8 cellular contexts compared by ENCODE assay signal in the genomic region with DNA sequence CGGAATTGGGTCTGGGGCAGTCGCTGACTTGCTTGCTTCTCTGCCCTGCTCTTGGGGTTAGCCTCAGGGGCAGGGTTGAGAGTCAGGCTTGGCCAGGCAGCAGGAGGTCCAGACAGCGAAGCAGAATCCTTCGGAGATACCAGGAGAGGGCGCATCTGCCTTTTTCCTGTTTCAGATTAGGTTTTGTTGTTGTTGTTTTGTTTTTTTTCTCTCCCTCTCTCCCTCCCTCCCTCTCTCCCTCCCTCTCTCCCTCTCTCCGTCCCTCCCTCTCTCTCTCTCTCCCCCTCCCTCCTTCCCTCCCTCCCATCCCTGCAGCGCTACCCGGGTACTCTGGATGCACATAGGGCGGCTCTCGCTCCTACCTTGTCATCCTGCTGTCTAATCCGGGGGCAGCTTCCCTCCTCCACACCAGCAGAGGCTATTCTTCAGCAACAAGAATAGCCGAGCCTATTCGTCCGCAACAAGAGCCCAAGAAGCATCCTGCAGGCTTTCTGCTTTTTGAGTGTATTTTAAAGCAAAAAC. TPM values are rescaled to one million over a fixed set of nuclear protein-coding genes. Genes with fewer than 3 reads are reported as not detected.
DNase-seq lines count a peak whose midpoint lies in the region; ATAC-seq and TF ChIP-seq lines count a peak whose summit lies in the region.

No MANE protein-coding gene starts in this region.

- BruUV-seq in Caco-2 (replicated peaks; lab: Mats Ljungman, UMichigan), result no TSS peak

- TF ChIP-seq POLR2A in upper lobe of left lung (IDR thresholded peaks at IDR 0.05), result no peak

- TF ChIP-seq CTCF in Caco-2 (IDR thresholded peaks at IDR 0.05; ENCODE audit: insufficient read depth in 1 of 2, low read depth in 1 of 2, low read length in 1 of 2, severe bottlenecking in 1 of 2, unreplicated experiment in 1 of 2) (peak; percentile 35 to 75), upper lobe of left lung (IDR thresholded peaks at IDR 0.05) (no peak)

- H3K36me3 Mint-ChIP-seq in Caco-2 (ENCODE audit: insufficient read depth, unreplicated experiment), result peaks cover 16% of the 10 kb centered on the region
- H3K36me3 Mint-ChIP-seq in natural killer cell treated with Interleukin-12 subunit alpha and Interleukin-12 subunit beta and Interleukin-15 and Interleukin-18, amount 100 ng/mL, for 72 hours, result no peaks in the 10 kb centered on the region

- CTCF ChIA-PET in Caco-2 (lab: Charles Lee), result interaction anchor here (0.5 to 1.6 kb wide), 9 partner anchors 9 to 436 kb away, joined by 4 to 24 read pairs (median 6); partner anchors contain the start of gene MCM10

- H3K4me3 ChIP-seq in Caco-2 (ENCODE audit: low read depth, low read length) (peak overlapping the region; percentile 93), upper lobe of left lung (peak overlapping the region; percentile 80 to 99 (median 87))

- H3K4me3 Mint-ChIP-seq in Caco-2 (ENCODE audit: unreplicated experiment), result peak overlapping the region; percentile 74
- H3K4me3 Mint-ChIP-seq in natural killer cell treated with Interleukin-12 subunit alpha and Interleukin-12 subunit beta and Interleukin-15 and Interleukin-18, amount 100 ng/mL, for 72 hours, result peak overlapping the region; percentile 88

- no peak for TF ChIP-seq EP300 in upper lobe of left lung (IDR thresholded peaks at IDR 0.05)

- peak; percentile 24 for ATAC-seq in GM19452 (IDR thresholded peaks at IDR 0.05; ENCODE audit: unreplicated experiment)
- peak; percentile 23 for ATAC-seq in HG03520 (IDR thresholded peaks at IDR 0.05; ENCODE audit: unreplicated experiment)
- ATAC-seq in natural killer cell treated with Interleukin-12 subunit alpha and Interleukin-12 subunit beta and Interleukin-15 and Interleukin-18, amount 100 ng/mL, for 72 hours, result peak; percentile 44 to 57
- ATAC-seq in upper lobe of left lung (ENCODE audit: low FRiP score in 2 of 2), result peak; percentile 58 to 67

- WGBS in upper lobe of left lung, 2 donors, result 3 to 5% methylated on average over 14 of the region's 14 CpGs

- H3K4me1 ChIP-seq in Caco-2, result peaks cover 11% of the 10 kb centered on the region; the same call in 1 of the 2 replicates
- peaks cover 4 to 29% (median 22%) of the 10 kb centered on the region in 4 donors for H3K4me1 ChIP-seq in upper lobe of left lung

- H3K27me3 ChIP-seq in Caco-2 (replicated peaks; ENCODE audit: control insufficient read depth, insufficient read depth, low read length) (no peaks in the 10 kb centered on the region), upper lobe of left lung (no peaks in the 10 kb centered on the region)

- peak overlapping the region; percentile 48 for H3K27ac Mint-ChIP-seq in Caco-2 (ENCODE audit: unreplicated experiment)
- peak overlapping the region; percentile 81 to 83 for H3K27ac Mint-ChIP-seq in natural killer cell treated with Interleukin-12 subunit alpha and Interleukin-12 subunit beta and Interleukin-15 and Interleukin-18, amount 100 ng/mL, for 72 hours

- no peaks in the 10 kb centered on the region for H3K36me3 ChIP-seq in Caco-2 (ENCODE audit: control insufficient read depth, insufficient read depth, low read length)
- no peaks in the 10 kb centered on the region for H3K36me3 ChIP-seq in upper lobe of left lung

- peak overlapping the region; percentile 92 to 97 (median 96) for H3K27ac ChIP-seq in upper lobe of left lung

- no peaks in the 10 kb centered on the region for H3K9me3 Mint-ChIP-seq in Caco-2 (ENCODE audit: unreplicated experiment)
- H3K9me3 Mint-ChIP-seq in natural killer cell treated with Interleukin-12 subunit alpha and Interleukin-12 subunit beta and Interleukin-15 and Interleukin-18, amount 100 ng/mL, for 72 hours, result no peaks in the 10 kb centered on the region

- H3K27me3 Mint-ChIP-seq in Caco-2 (ENCODE audit: insufficient read depth, unreplicated experiment), result no peaks in the 10 kb centered on the region
- H3K27me3 Mint-ChIP-seq in natural killer cell treated with Interleukin-12 subunit alpha and Interleukin-12 subunit beta and Interleukin-15 and Interleukin-18, amount 100 ng/mL, for 72 hours, result no peaks in the 10 kb centered on the region

- POLR2A ChIA-PET in Caco-2 (lab: Charles Lee), result interaction anchor here (0.6 to 0.9 kb wide), 3 partner anchors 9 to 1121 kb away, joined by 3 to 5 read pairs (median 3); no protein-coding TSS in a partner anchor

- H3K9me3 ChIP-seq in Caco-2 (no peaks in the 10 kb centered on the region), upper lobe of left lung (no peaks in the 10 kb centered on the region)

- intact Hi-C loops in Caco-2 (cut with micrococcal nuclease; ENCODE audit: unreplicated experiment), result loop anchor here (1.0 kb wide), 3 partner anchors 8 to 197 kb away; partner anchors contain the start of gene MCM10

- peak; percentile 76 for DNase-seq in Caco-2
- DNase-seq in NOMO-1 treated with dmso at 0.1 percent for 144 hours (lab: John Stamatoyannopoulos, UW; ENCODE audit: unreplicated experiment), result peak; percentile 6
- DNase-seq in activated T-helper 9 cell treated with anti-CD3 and anti-CD28 coated beads, Interleukin-2, amount 50 U/mL, for 16 hours (ENCODE audit: low read depth), result peak; percentile 15
- DNase-seq in fibroblast of the conjunctiva (ENCODE audit: low read depth), result peak; percentile 63
- DNase-seq in natural killer cell treated with Interleukin-12 subunit alpha and Interleukin-12 subunit beta and Interleukin-15 and Interleukin-18, amount 100 ng/mL, for 72 hours (ENCODE audit: low spot score), result no peak
- DNase-seq in upper lobe of left lung, result peak in 1 of 2 donors; percentile 30

- H3K4me1 Mint-ChIP-seq in Caco-2 (ENCODE audit: low read depth, unreplicated experiment), result peaks cover 22% of the 10 kb centered on the region
- peaks cover 28 to 31% of the 10 kb centered on the region in 2 donors for H3K4me1 Mint-ChIP-seq in natural killer cell treated with Interleukin-12 subunit alpha and Interleukin-12 subunit beta and Interleukin-15 and Interleukin-18, amount 100 ng/mL, for 72 hours (ENCODE audit: low read depth in 2 of 2)

RNA-seq across cellular contexts. Expression of gene OPTN, which starts 0.8 kb away (rescaled TPM):
- total RNA-seq in Caco-2 (2022) (59.6 and 70.9 TPM in 2 replicates), upper lobe of left lung (10 to 100 TPM; 35.3 to 60.1 (median 52.2) TPM)
- 10 to 100 TPM; 56.1 to 89.6 TPM for total RNA-seq in natural killer cell treated with Interleukin-12 subunit alpha and Interleukin-12 subunit beta and Interleukin-15 and Interleukin-18, amount 100 ng/mL, for 72 hours

Comparison
In these comparisons a context has a peak if more than half of its experiments do, and no peak if none do; other contexts are left out.
1. CTCF ChIP-seq: peak in Caco-2 (2 of 2); none in upper lobe of left lung (0 of 6).
2. Peak in every context shown above with its lines, with median percentiles within 50 percentile points of each other: ATAC-seq.